Comparison of ENCODE assay signal across 14 cellular contexts in the genomic region with DNA sequence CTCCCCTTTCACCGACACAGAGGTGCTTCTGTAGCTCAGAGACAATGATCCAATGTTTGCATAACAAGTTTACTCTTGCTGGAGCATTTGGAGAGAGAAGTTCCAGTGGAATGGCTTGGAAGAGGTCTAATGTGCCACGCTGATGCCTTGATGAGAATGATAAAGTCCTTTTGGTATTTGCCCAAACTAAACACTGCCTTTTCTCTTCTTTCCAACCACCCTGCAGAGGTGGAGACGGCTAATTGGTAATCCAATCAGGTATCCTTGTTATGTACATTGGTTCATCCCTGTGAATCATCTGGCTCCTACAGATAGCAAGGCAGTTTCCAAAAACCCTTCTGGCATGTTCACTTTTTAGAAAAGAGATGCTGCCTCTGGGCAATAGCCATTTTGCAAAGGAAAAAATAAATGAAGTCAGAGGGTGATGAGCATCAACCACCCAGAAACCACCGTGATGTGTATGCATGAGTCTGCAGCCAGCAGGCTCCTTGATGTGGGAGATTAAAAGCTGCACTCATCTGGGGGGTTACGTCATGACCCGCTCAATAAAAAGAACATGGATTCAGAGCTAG. TPM values are rescaled to one million over a fixed set of nuclear protein-coding genes. Genes with fewer than 3 reads are reported as not detected.
DNase-seq lines count a peak whose midpoint lies in the region; ATAC-seq, FAIRE-seq and TF ChIP-seq lines count a peak whose summit lies in the region.
"Had no signal": no experiment of that assay in that cellular context is flagged by ENCODE, and none has a peak within 500 bp of the region (broad histone marks: within the 10 kb centered on the region; RNA-seq: fewer than 3 reads in every experiment).

No MANE protein-coding gene starts in this region.

- H3K4me1 ChIP-seq in K562 (replicated peaks in 1 of 2; ENCODE audit: control insufficient read depth in 2 of 2, insufficient read depth in 2 of 2, low read length in 2 of 2) (no peaks in the 10 kb centered on the region; a peak in 1 of 5 replicates), right cardiac atrium (ENCODE audit: control insufficient read depth, insufficient read depth, low read length) (peaks cover 2% of the 10 kb centered on the region)

- no peaks in the 10 kb centered on the region for H3K36me3 ChIP-seq in K562 (ENCODE audit: control insufficient read depth, insufficient read depth, low read length)

- H3K79me2 ChIP-seq in K562 (ENCODE audit: control insufficient read depth, insufficient read depth, low read length): no peaks in the 10 kb centered on the region

- no peak for TF ChIP-seq RAD21 in K562 (CRISPR knock-in tag; conservative IDR thresholded peaks at IDR 0.05 in 1 of 2, IDR thresholded peaks at IDR 0.05 in 1 of 2)

- no peak for TF ChIP-seq CTCF in K562 (IDR thresholded peaks at IDR 0.05 in 2 of 3, conservative IDR thresholded peaks at IDR 0.05 in 1 of 3; ENCODE audit: insufficient read depth in 2 of 3, low read depth in 1 of 3, low read length in 3 of 3)
- TF ChIP-seq CTCF in progenitor cell of endocrine pancreas (IDR thresholded peaks at IDR 0.05; ENCODE audit: unreplicated experiment): no peak

- in situ Hi-C loops in K562 (cut with MboI): no loop called here

- no peak for TF ChIP-seq EP300 in K562 (IDR thresholded peaks at IDR 0.05; ENCODE audit: low read length)

- H3K4me1 Mint-ChIP-seq in activated naive CD8-positive, alpha-beta T cell treated with anti-CD3 and anti-CD28 coated beads, Interleukin-2, amount 10 ng/mL, durations not matched to agents 7 days and 5 days: peaks cover 16% of the 10 kb centered on the region
- no peaks in the 10 kb centered on the region for H3K4me1 Mint-ChIP-seq in activated naive CD8-positive, alpha-beta T cell treated with anti-CD3 and anti-CD28 coated beads for 36 hours
- peaks cover 8% of the 10 kb centered on the region for H3K4me1 Mint-ChIP-seq in progenitor cell of endocrine pancreas (ENCODE audit: low read depth)
- H3K4me1 Mint-ChIP-seq: memory B cell had no signal

- no TSS peak for BruUV-seq in K562 (replicated peaks; lab: Mats Ljungman, UMichigan)

- H2AFZ ChIP-seq in K562 (ENCODE audit: low read depth, low read length): no peak overlapping the region

- peak; percentile 79 for ATAC-seq in activated naive CD8-positive, alpha-beta T cell treated with anti-CD3 and anti-CD28 coated beads, Interleukin-2, amount 10 ng/mL, durations not matched to agents 7 days and 5 days (ENCODE audit: low read depth)
- ATAC-seq in K562 (no peak), right cardiac atrium (no peak), HG02981 (IDR thresholded peaks at IDR 0.05; ENCODE audit: unreplicated experiment) (no peak)

- no peak for FAIRE-seq in K562 (lab: Jason Lieb, UNC)
- FAIRE-seq: endothelial cell of umbilical vein had no signal

- POLR2A ChIA-PET in activated naive CD8-positive, alpha-beta T cell treated with anti-CD3 and anti-CD28 coated beads, Interleukin-2, amount 10 ng/mL, durations not matched to agents 7 days and 5 days (lab: Charles Lee): interaction anchor here (0.6 kb wide), 1 partner anchor 21 kb away, joined by 3 read pairs; no protein-coding TSS in a partner anchor
- POLR2A ChIA-PET in K562 (lab: Yijun Ruan, JAX): no interaction called here

- H3K27me3 Mint-ChIP-seq in activated naive CD8-positive, alpha-beta T cell treated with anti-CD3 and anti-CD28 coated beads, Interleukin-2, amount 10 ng/mL, durations not matched to agents 7 days and 5 days: peaks cover 17% of the 10 kb centered on the region
- peaks cover 50% of the 10 kb centered on the region for H3K27me3 Mint-ChIP-seq in activated naive CD8-positive, alpha-beta T cell treated with anti-CD3 and anti-CD28 coated beads for 36 hours
- peaks cover 10% of the 10 kb centered on the region for H3K27me3 Mint-ChIP-seq in progenitor cell of endocrine pancreas

- DNase-seq in activated naive CD8-positive, alpha-beta T cell treated with anti-CD3 and anti-CD28 coated beads, Interleukin-2, amount 10 ng/mL, durations not matched to agents 7 days and 5 days: no peak
- no peak for DNase-seq in activated naive CD8-positive, alpha-beta T cell treated with anti-CD3 and anti-CD28 coated beads for 36 hours
- DNase-seq in NCI-H345 treated with DMSO at 0.1 percent for 48 hours (lab: John Stamatoyannopoulos, UW; ENCODE audit: unreplicated experiment) (peak; percentile 80), K562 (ENCODE audit: extremely low read depth in 1 of 4, low spot score in 3 of 4) (no peak), stromal cell of bone marrow (ENCODE audit: low read depth) (peak; percentile 65), right cardiac atrium (no peak), progenitor cell of endocrine pancreas (ENCODE audit: low spot score, unreplicated experiment) (no peak)
- DNase-seq: C1 segment of cervical spinal cord, NCI-H1930 had no signal

- H3K27ac ChIP-seq in K562 (ENCODE audit: extremely low read depth, low read depth, low read length) (no peak overlapping the region), right cardiac atrium (ENCODE audit: low read length) (no peak overlapping the region)
- H3K27ac ChIP-seq: RWPE1 had no signal

- H3K4me2 ChIP-seq in K562 (ENCODE audit: insufficient read depth, low read length): no peak overlapping the region

- H3K9me1 ChIP-seq in K562 (ENCODE audit: control insufficient read depth, insufficient read depth, low read length): no peaks in the 10 kb centered on the region

- CTCF ChIA-PET in K562 (lab: Yijun Ruan, JAX; ENCODE audit: low intra/inter-chr PET ratio): no interaction called here

- no peaks in the 10 kb centered on the region for H3K9me3 ChIP-seq in K562 (replicated peaks; ENCODE audit: control insufficient read depth, insufficient read depth, low read depth, low read length)
- no peaks in the 10 kb centered on the region for H3K9me3 ChIP-seq in right cardiac atrium (ENCODE audit: control insufficient read depth, low read length)

- H3K4me3 ChIP-seq in K562 (no peak overlapping the region), right cardiac atrium (ENCODE audit: low read length) (no peak overlapping the region)

- no peaks in the 10 kb centered on the region for H4K20me1 ChIP-seq in K562 (replicated peaks; ENCODE audit: control insufficient read depth, insufficient read depth, low read length)

- TF ChIP-seq POLR2A in K562 (conservative IDR thresholded peaks at IDR 0.05): no peak

- H3K27ac Mint-ChIP-seq in activated naive CD8-positive, alpha-beta T cell treated with anti-CD3 and anti-CD28 coated beads, Interleukin-2, amount 10 ng/mL, durations not matched to agents 7 days and 5 days: no peak overlapping the region
- H3K27ac Mint-ChIP-seq in activated naive CD8-positive, alpha-beta T cell treated with anti-CD3 and anti-CD28 coated beads for 36 hours: no peak overlapping the region
- H3K27ac Mint-ChIP-seq in progenitor cell of endocrine pancreas: no peak overlapping the region
- H3K27ac Mint-ChIP-seq: brain, memory B cell had no signal

- WGBS in K562 (ENCODE audit: insufficient coverage, low coverage, missing lambda C conversion rate): 2% methylated on average over 6 of the region's 6 CpGs
- WGBS in right cardiac atrium: 83% methylated on average over 6 of the region's 6 CpGs

- H3K4me3 Mint-ChIP-seq in activated naive CD8-positive, alpha-beta T cell treated with anti-CD3 and anti-CD28 coated beads, Interleukin-2, amount 10 ng/mL, durations not matched to agents 7 days and 5 days: no peak overlapping the region
- H3K4me3 Mint-ChIP-seq in activated naive CD8-positive, alpha-beta T cell treated with anti-CD3 and anti-CD28 coated beads for 36 hours: no peak overlapping the region
- no peak overlapping the region for H3K4me3 Mint-ChIP-seq in progenitor cell of endocrine pancreas (ENCODE audit: low read depth)
- H3K4me3 Mint-ChIP-seq: brain, memory B cell had no signal

- H3K9me3 Mint-ChIP-seq in activated naive CD8-positive, alpha-beta T cell treated with anti-CD3 and anti-CD28 coated beads, Interleukin-2, amount 10 ng/mL, durations not matched to agents 7 days and 5 days: peaks cover 4% of the 10 kb centered on the region
- no peaks in the 10 kb centered on the region for H3K9me3 Mint-ChIP-seq in activated naive CD8-positive, alpha-beta T cell treated with anti-CD3 and anti-CD28 coated beads for 36 hours
- H3K9me3 Mint-ChIP-seq in progenitor cell of endocrine pancreas (ENCODE audit: low read depth): peaks cover 2% of the 10 kb centered on the region
- H3K9me3 Mint-ChIP-seq: memory B cell had no signal

- intact Hi-C loops in K562 (cut with micrococcal nuclease) (no loop called here), right cardiac atrium (cut with DNase I) (no loop called here)

- no peak overlapping the region for H3K9ac ChIP-seq in K562 (ENCODE audit: insufficient read depth in 1 of 2, low read depth in 2 of 2, low read length in 2 of 2)

- no peaks in the 10 kb centered on the region for H3K36me3 Mint-ChIP-seq in activated naive CD8-positive, alpha-beta T cell treated with anti-CD3 and anti-CD28 coated beads, Interleukin-2, amount 10 ng/mL, durations not matched to agents 7 days and 5 days
- H3K36me3 Mint-ChIP-seq in activated naive CD8-positive, alpha-beta T cell treated with anti-CD3 and anti-CD28 coated beads for 36 hours: no peaks in the 10 kb centered on the region
- H3K36me3 Mint-ChIP-seq in progenitor cell of endocrine pancreas (ENCODE audit: insufficient read depth): no peaks in the 10 kb centered on the region
- H3K36me3 Mint-ChIP-seq: brain, memory B cell had no signal

- H3K27me3 ChIP-seq in K562 (ENCODE audit: control insufficient read depth in 2 of 2, insufficient read depth in 2 of 2, low read length in 2 of 2) (peaks cover 0 to 17% of the 10 kb centered on the region in 2 experiments; a peak in 3 of 5 replicates), right cardiac atrium (ENCODE audit: control insufficient read depth, insufficient read depth) (no peaks in the 10 kb centered on the region)

RNA-seq across cellular contexts. Expression of a gene that starts 40.6 kb away (rescaled TPM):
- not detected for total RNA-seq in activated naive CD8-positive, alpha-beta T cell treated with anti-CD3 and anti-CD28 coated beads, Interleukin-2, amount 10 ng/mL, durations not matched to agents 7 days and 5 days
- total RNA-seq in activated naive CD8-positive, alpha-beta T cell treated with anti-CD3 and anti-CD28 coated beads for 36 hours: not detected
- total RNA-seq in K562 (2011; cell fraction: chromatin; rRNA removed; ENCODE audit: low replicate concordance): not detected in 2 replicates
- total RNA-seq in K562 (2011; cell fraction: nucleolus; rRNA removed): not detected in 2 replicates
- not detected in 2 replicates for total RNA-seq in K562 (2011; cell fraction: nucleoplasm; rRNA removed)
- total RNA-seq in K562 (2014; rRNA removed): not detected in 2 replicates
- not detected in 2 replicates for total RNA-seq in K562 (2014; rRNA removed; fragmentation: Illumina TruSeq; extraction: Trizol)
- total RNA-seq in K562 (2015; rRNA removed; fragmentation: Illumina TruSeq; extraction: Trizol): not detected in 2 replicates
- not detected in 2 replicates for total RNA-seq in K562 (2021)
- polyA plus RNA-seq in K562 (2011; rRNA removed): not detected in 2 replicates
- not detected in 2 replicates for polyA plus RNA-seq in K562 (2011; cell fraction: cytosol; rRNA removed)
- polyA plus RNA-seq in K562 (2011; cell fraction: nucleus; rRNA removed): not detected in 2 replicates
- polyA plus RNA-seq in K562 (2012): not detected in 2 replicates
- polyA plus RNA-seq in K562 (2014; fragmentation: Illumina TruSeq; extraction: Trizol): not detected in 2 replicates
- polyA plus RNA-seq in K562 (2014; fragmentation: Nextera tagmentation; extraction: Ambion mirVana): not detected
- polyA plus RNA-seq in K562 (2014; rRNA removed): not detected in 2 replicates
- polyA minus RNA-seq in K562 (2011; rRNA and poly(A)+ RNA removed): not detected in 2 replicates
- polyA minus RNA-seq in K562 (2011; cell fraction: cytosol; rRNA and poly(A)+ RNA removed): not detected in 2 replicates
- polyA minus RNA-seq in K562 (2011; cell fraction: nucleus; rRNA and poly(A)+ RNA removed): not detected in 2 replicates
- not detected for total RNA-seq in right cardiac atrium
- not detected for polyA plus RNA-seq in right cardiac atrium
- total RNA-seq in progenitor cell of endocrine pancreas: not detected in 2 replicates
- total RNA-seq: endothelial cell of umbilical vein had no signal
- polyA plus RNA-seq: endothelial cell of umbilical vein had no signal

Comparison
In these comparisons a context has a peak if more than half of its experiments do, and no peak if none do; other contexts are left out.
1. DNase-seq: peak in NCI-H345 treated with DMSO at 0.1 percent for 48 hours (single experiment) and stromal cell of bone marrow (single experiment); none in activated naive CD8-positive, alpha-beta T cell treated with anti-CD3 and anti-CD28 coated beads, Interleukin-2, amount 10 ng/mL, durations not matched to agents 7 days and 5 days (single experiment), activated naive CD8-positive, alpha-beta T cell treated with anti-CD3 and anti-CD28 coated beads for 36 hours (single experiment), K562 (0 of 4), right cardiac atrium (0 of 3) and progenitor cell of endocrine pancreas (single experiment).